In the genomic region with DNA sequence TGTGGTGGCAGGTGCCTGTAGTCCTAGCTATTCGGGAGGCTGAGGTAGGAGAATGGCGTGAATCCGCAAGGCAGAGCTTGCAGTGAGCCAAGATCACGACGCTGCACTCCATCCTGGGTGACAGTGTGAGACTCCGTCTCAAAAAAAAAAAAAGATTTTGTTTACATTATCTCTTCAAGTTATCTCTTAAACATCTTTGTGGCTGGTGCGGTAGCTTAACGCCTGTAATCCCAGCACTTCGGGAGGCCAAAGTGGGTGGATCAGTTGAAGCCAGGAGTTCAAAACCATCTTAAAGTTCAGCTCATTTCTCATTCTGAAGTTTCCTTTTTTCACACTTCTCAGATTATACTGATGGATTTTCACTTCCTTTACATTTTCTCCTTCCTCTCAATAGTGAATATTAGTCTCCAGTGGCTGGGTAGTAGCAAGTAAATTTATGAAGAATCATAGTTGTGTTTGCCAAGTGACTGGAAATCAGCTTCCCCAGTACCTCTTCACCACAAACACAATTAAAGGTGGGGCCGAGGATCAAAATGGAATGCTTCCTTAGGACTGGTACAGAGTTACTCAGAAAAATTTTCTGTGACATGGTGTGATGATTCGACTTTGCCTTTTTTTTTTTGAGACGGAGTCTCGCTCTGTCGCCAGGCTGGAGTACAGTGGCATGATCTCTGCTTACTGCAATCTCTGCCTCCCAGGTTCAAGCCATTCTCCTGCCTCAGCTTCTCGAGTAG, we compare ENCODE assay signal across 16 cellular contexts. TPM values are rescaled to one million over a fixed set of nuclear protein-coding genes. Genes with fewer than 3 reads are reported as not detected.
A peak's percentile ranks its signal among the peaks of the same experiment; 100 is the strongest.
DNase-seq lines count a peak whose midpoint lies in the region; ATAC-seq and TF ChIP-seq lines count a peak whose summit lies in the region.
"Had no signal": no experiment of that assay in that cellular context is flagged by ENCODE, and none has a peak within 500 bp of the region (broad histone marks: within the 10 kb centered on the region; RNA-seq: fewer than 3 reads in every experiment).

No MANE protein-coding gene starts in this region.

- peak overlapping the region; percentile 87 for H3K27ac Mint-ChIP-seq in T-helper 1 cell treated with Interleukin-12 subunit alpha and Interleukin-12 subunit beta and Interleukin-4 antibody, amounts not matched to agents 30 μg/mL and 1 μg/mL, for 36 hours
- H3K27ac Mint-ChIP-seq in IgD-negative memory B cell (peak overlapping the region in 2 of 3 donors; percentile 73 to 81), mesothelial cell of epicardium (peak overlapping the region; percentile 87)
- H3K27ac Mint-ChIP-seq in activated naive CD8-positive, alpha-beta T cell treated with anti-CD3 and anti-CD28 coated beads for 36 hours, result peak overlapping the region; percentile 76

- peaks cover 80% of the 10 kb centered on the region for H3K79me2 ChIP-seq in MM.1S (ENCODE audit: low read length)

- ATAC-seq in aorta (ENCODE audit: low FRiP score), result no peak
- ATAC-seq: A549 had no signal

- peaks cover 17% of the 10 kb centered on the region for H3K36me3 Mint-ChIP-seq in T-helper 1 cell treated with Interleukin-12 subunit alpha and Interleukin-12 subunit beta and Interleukin-4 antibody, amounts not matched to agents 30 μg/mL and 1 μg/mL, for 36 hours (ENCODE audit: low read depth)
- H3K36me3 Mint-ChIP-seq in IgD-negative memory B cell (peaks cover 3% of the 10 kb centered on the region), mesothelial cell of epicardium (peaks cover 30% of the 10 kb centered on the region)
- peaks cover 17% of the 10 kb centered on the region for H3K36me3 Mint-ChIP-seq in activated naive CD8-positive, alpha-beta T cell treated with anti-CD3 and anti-CD28 coated beads for 36 hours

- intact Hi-C loops in aorta (cut with DNase I) (no loop called here), vagina (cut with DNase I) (no loop called here)

- DNase-seq in T-helper 1 cell, result no peak
- DNase-seq in activated naive CD8-positive, alpha-beta T cell treated with anti-CD3 and anti-CD28 coated beads for 36 hours, result no peak
- DNase-seq in mesothelial cell of epicardium (ENCODE audit: low spot score in 2 of 2, unreplicated experiment in 2 of 2), result no peak
- no peak for DNase-seq in MM.1S
- DNase-seq in aorta, result no peak
- DNase-seq in vagina (ENCODE audit: extremely low spot score in 2 of 2), result no peak
- DNase-seq: DMS153, NCI-H1436, NCI-H510A treated with DMSO at 0.1 percent for 48 hours, ovary, transverse colon had no signal

- H3K4me1 ChIP-seq in MM.1S (ENCODE audit: low read length) (no peaks in the 10 kb centered on the region), aorta (ENCODE audit: control insufficient read depth in 1 of 2, insufficient read depth in 2 of 2, low read length in 2 of 2) (no peaks in the 10 kb centered on the region), vagina (peaks cover 20% of the 10 kb centered on the region)

- H3K4me3 Mint-ChIP-seq in T-helper 1 cell treated with Interleukin-12 subunit alpha and Interleukin-12 subunit beta and Interleukin-4 antibody, amounts not matched to agents 30 μg/mL and 1 μg/mL, for 36 hours, result peak overlapping the region; percentile 65
- H3K4me3 Mint-ChIP-seq in IgD-negative memory B cell, result no peak overlapping the region
- no peak overlapping the region for H3K4me3 Mint-ChIP-seq in activated naive CD8-positive, alpha-beta T cell treated with anti-CD3 and anti-CD28 coated beads for 36 hours
- H3K4me3 Mint-ChIP-seq in mesothelial cell of epicardium, result no peak overlapping the region

- H3K27ac ChIP-seq in MM.1S (ENCODE audit: low read length) (no peak overlapping the region), aorta (ENCODE audit: low read depth in 1 of 2, low read length in 2 of 2) (no peak overlapping the region), vagina (no peak overlapping the region)
- H3K27ac ChIP-seq: A549, ovary had no signal

- peaks cover 23% of the 10 kb centered on the region for H3K4me1 Mint-ChIP-seq in T-helper 1 cell treated with Interleukin-12 subunit alpha and Interleukin-12 subunit beta and Interleukin-4 antibody, amounts not matched to agents 30 μg/mL and 1 μg/mL, for 36 hours (ENCODE audit: low read depth)
- peaks cover 10 to 17% (median 12%) of the 10 kb centered on the region in 3 donors for H3K4me1 Mint-ChIP-seq in IgD-negative memory B cell
- peaks cover 21% of the 10 kb centered on the region for H3K4me1 Mint-ChIP-seq in activated naive CD8-positive, alpha-beta T cell treated with anti-CD3 and anti-CD28 coated beads for 36 hours
- H3K4me1 Mint-ChIP-seq in mesothelial cell of epicardium, result peaks cover 17% of the 10 kb centered on the region

- no peaks in the 10 kb centered on the region for H3K9me3 Mint-ChIP-seq in T-helper 1 cell treated with Interleukin-12 subunit alpha and Interleukin-12 subunit beta and Interleukin-4 antibody, amounts not matched to agents 30 μg/mL and 1 μg/mL, for 36 hours
- H3K9me3 Mint-ChIP-seq in IgD-negative memory B cell, result no peaks in the 10 kb centered on the region
- no peaks in the 10 kb centered on the region for H3K9me3 Mint-ChIP-seq in activated naive CD8-positive, alpha-beta T cell treated with anti-CD3 and anti-CD28 coated beads for 36 hours
- H3K9me3 Mint-ChIP-seq in mesothelial cell of epicardium, result no peaks in the 10 kb centered on the region

- WGBS in aorta, 2 donors, result 90 to 93% methylated on average over 15 of the region's 15 CpGs

- no peaks in the 10 kb centered on the region for H3K9me3 ChIP-seq in MM.1S (replicated peaks; ENCODE audit: insufficient read depth, low read length)
- no peaks in the 10 kb centered on the region for H3K9me3 ChIP-seq in aorta (ENCODE audit: control insufficient read depth, low read length)
- H3K9me3 ChIP-seq in vagina, result no peaks in the 10 kb centered on the region
- H3K9me3 ChIP-seq: A549, ovary, transverse colon had no signal

- 0 out of 2 replicates have a peak, but pooled peaks cover 2% of the 10 kb centered on the region for H3K36me3 ChIP-seq in MM.1S (replicated peaks; ENCODE audit: insufficient read depth, low read length)
- no peaks in the 10 kb centered on the region for H3K36me3 ChIP-seq in aorta (ENCODE audit: control insufficient read depth in 1 of 2, insufficient read depth in 2 of 2, low read length in 1 of 2)
- H3K36me3 ChIP-seq in vagina, result peaks cover 0 to 15% of the 10 kb centered on the region in 2 donors
- H3K36me3 ChIP-seq: ovary had no signal

- H3K4me3 ChIP-seq in MM.1S (ENCODE audit: low read length) (no peak overlapping the region), aorta (ENCODE audit: low read length in 2 of 2) (no peak overlapping the region), vagina (no peak overlapping the region)
- H3K4me3 ChIP-seq: A549, ovary, transverse colon had no signal

- H3K27me3 Mint-ChIP-seq in T-helper 1 cell treated with Interleukin-12 subunit alpha and Interleukin-12 subunit beta and Interleukin-4 antibody, amounts not matched to agents 30 μg/mL and 1 μg/mL, for 36 hours (ENCODE audit: low read depth), result no peaks in the 10 kb centered on the region
- H3K27me3 Mint-ChIP-seq in IgD-negative memory B cell (no peaks in the 10 kb centered on the region), mesothelial cell of epicardium (ENCODE audit: low read depth) (no peaks in the 10 kb centered on the region)
- H3K27me3 Mint-ChIP-seq in activated naive CD8-positive, alpha-beta T cell treated with anti-CD3 and anti-CD28 coated beads for 36 hours, result no peaks in the 10 kb centered on the region

- H2AFZ ChIP-seq in MM.1S (ENCODE audit: low read length), result no peak overlapping the region

- H3K9ac ChIP-seq in MM.1S (ENCODE audit: low read length), result no peak overlapping the region

- TF ChIP-seq CTCF in mesothelial cell of epicardium (IDR thresholded peaks at IDR 0.05; ENCODE audit: unreplicated experiment), result no peak
- TF ChIP-seq CTCF in MM.1S (IDR thresholded peaks at IDR 0.05; ENCODE audit: low read length), result no peak
- TF ChIP-seq CTCF in vagina (IDR thresholded peaks at IDR 0.05), result no peak

- no peak for TF ChIP-seq POLR2A in vagina (IDR thresholded peaks at IDR 0.05)

- no peaks in the 10 kb centered on the region for H3K9me2 ChIP-seq in MM.1S (replicated peaks; ENCODE audit: insufficient read depth, low read length)

- H4K20me1 ChIP-seq in MM.1S (ENCODE audit: insufficient read depth, low read length), result no peaks in the 10 kb centered on the region

- H3K27me3 ChIP-seq in MM.1S (replicated peaks; ENCODE audit: insufficient read depth, low read length) (no peaks in the 10 kb centered on the region), aorta (ENCODE audit: control insufficient read depth in 1 of 2, insufficient read depth in 2 of 2, low read length in 1 of 2) (no peaks in the 10 kb centered on the region), vagina (no peaks in the 10 kb centered on the region)
- H3K27me3 ChIP-seq: ovary, transverse colon had no signal

- H3F3A ChIP-seq in MM.1S (ENCODE audit: insufficient read depth, low read length), result no peaks in the 10 kb centered on the region; the same call in 1 of the 2 replicates

- H3K4me2 ChIP-seq in MM.1S (ENCODE audit: low read depth, low read length), result no peak overlapping the region
- H3K4me2 ChIP-seq: A549 had no signal

RNA-seq across cellular contexts. Expression of gene PIP5K1A, which starts 13.8 kb away (rescaled TPM):
- polyA plus RNA-seq in IgD-negative memory B cell (20.3 TPM), aorta (10 to 100 TPM; 16.5 to 22.7 TPM)
- total RNA-seq in activated naive CD8-positive, alpha-beta T cell treated with anti-CD3 and anti-CD28 coated beads for 36 hours, result 10 to 100 TPM; 70.0 to 72.3 TPM
- total RNA-seq in mesothelial cell of epicardium (122 to 130 TPM (median 124 TPM) in 3 replicates), aorta (10 to 100 TPM; 64.0 to 67.6 TPM), vagina (80.3 TPM)

RNA-seq across cellular contexts. Expression of gene VPS72, which starts 22.1 kb away (rescaled TPM):
- polyA plus RNA-seq in IgD-negative memory B cell (81.0 TPM), aorta (10 to 100 TPM; 26.7 to 28.7 TPM)
- total RNA-seq in activated naive CD8-positive, alpha-beta T cell treated with anti-CD3 and anti-CD28 coated beads for 36 hours, result 10 to 100 TPM; 66.4 to 79.1 TPM
- total RNA-seq in mesothelial cell of epicardium (76.8 to 87.2 TPM (median 82.3 TPM) in 3 replicates), aorta (10 to 100 TPM; 37.1 to 40.8 TPM), vagina (17.2 TPM)

RNA-seq across cellular contexts. Expression of gene TMOD4, which starts 36.4 kb away (rescaled TPM):
- polyA plus RNA-seq in IgD-negative memory B cell (1.0 TPM), aorta (under 1 TPM in 1 of 2 donors, not detected in 1; 0.69 TPM)
- total RNA-seq in activated naive CD8-positive, alpha-beta T cell treated with anti-CD3 and anti-CD28 coated beads for 36 hours, result 1 to 10 TPM; 2.3 to 2.5 TPM
- total RNA-seq in mesothelial cell of epicardium (0.77 to 1.7 TPM (median 1.1 TPM) in 3 replicates), aorta (under 1 TPM in 1 of 2 donors, not detected in 1; 0.78 TPM), vagina (2.2 TPM)
- total RNA-seq: fibroblast of lung, lung microvascular endothelial cell, transverse colon had no signal

RNA-seq across cellular contexts. Expression of gene PSMD4, which starts 42.4 kb away (rescaled TPM):
- 252 TPM for polyA plus RNA-seq in IgD-negative memory B cell
- 100 to 1,000 TPM; 217 to 249 TPM for total RNA-seq in activated naive CD8-positive, alpha-beta T cell treated with anti-CD3 and anti-CD28 coated beads for 36 hours
- total RNA-seq in mesothelial cell of epicardium, result 114 to 127 TPM (median 126 TPM) in 3 replicates
- total RNA-seq in aorta, result 100 to 1,000 TPM; 115 to 118 TPM
- 100 to 1,000 TPM; 144 to 162 TPM for polyA plus RNA-seq in aorta
- 118 TPM for total RNA-seq in vagina

RNA-seq across cellular contexts. Expression of gene SCNM1, which starts 46.2 kb away (rescaled TPM):
- 70.1 TPM for polyA plus RNA-seq in IgD-negative memory B cell
- total RNA-seq in activated naive CD8-positive, alpha-beta T cell treated with anti-CD3 and anti-CD28 coated beads for 36 hours, result 10 to 100 TPM; 80.9 to 81.9 TPM
- total RNA-seq in mesothelial cell of epicardium, result 34.9 to 37.1 TPM (median 36.9 TPM) in 3 replicates
- total RNA-seq in aorta, result 10 to 100 TPM; 27.3 to 33.8 TPM
- polyA plus RNA-seq in aorta, result 10 to 100 TPM; 39.3 to 58.4 TPM
- 22.1 TPM for total RNA-seq in vagina
